ENCODE assay signal across 10 cellular contexts in genomic region chr16:4179020-4179419, GRCh38.
DNase-seq lines count a peak whose midpoint lies in the region; ATAC-seq and TF ChIP-seq lines count a peak whose summit lies in the region.
"Had no signal": no experiment of that assay in that cellular context is flagged by ENCODE, and none has a peak within 500 bp of the region (broad histone marks: within the 10 kb centered on the region; RNA-seq: fewer than 3 reads in every experiment).

No MANE protein-coding gene starts in this region.

- no peak overlapping the region for H4K8ac ChIP-seq in neuronal stem cell (ENCODE audit: low read depth, low read length)

- TF ChIP-seq CTCF in endodermal cell (conservative IDR thresholded peaks at IDR 0.05) (no peak), GM13977 (IDR thresholded peaks at IDR 0.05; ENCODE audit: extremely low read depth, insufficient read depth, missing control alignments) (no peak), tibial nerve (IDR thresholded peaks at IDR 0.05) (no peak), mucosa of descending colon (IDR thresholded peaks at IDR 0.05) (no peak)

- H3K4me1 ChIP-seq in neuronal stem cell (ENCODE audit: control insufficient read depth in 2 of 2, insufficient read depth in 1 of 2, low read depth in 1 of 2, low read length in 2 of 2) (peaks cover 0 to under 1% of the 10 kb centered on the region in 2 donors), endodermal cell (ENCODE audit: control insufficient read depth, insufficient read depth, low read length) (no peaks in the 10 kb centered on the region), tibial nerve (peaks cover 0 to 12% (median 1%) of the 10 kb centered on the region in 4 donors), mucosa of descending colon (ENCODE audit: low read depth) (peaks cover under 1% of the 10 kb centered on the region)

- H2BK120ac ChIP-seq in neuronal stem cell (ENCODE audit: low read depth, low read length) = no peak overlapping the region

- no peaks in the 10 kb centered on the region for H3K36me3 Mint-ChIP-seq in endodermal cell (ENCODE audit: low read depth)

- H3K9me3 ChIP-seq in neuronal stem cell (replicated peaks in 1 of 2; ENCODE audit: control insufficient read depth in 2 of 2, insufficient read depth in 1 of 2, low read depth in 1 of 2, low read length in 2 of 2) (no peaks in the 10 kb centered on the region), endodermal cell (ENCODE audit: control insufficient read depth, low read length) (no peaks in the 10 kb centered on the region), tibial nerve (no peaks in the 10 kb centered on the region), mucosa of descending colon (no peaks in the 10 kb centered on the region)

- H3K27ac Mint-ChIP-seq in endodermal cell = no peak overlapping the region
- H3K27ac Mint-ChIP-seq: T-helper 17 cell had no signal

- peak overlapping the region; percentile 50 for H3K9ac ChIP-seq in neuronal stem cell (ENCODE audit: low read depth, low read length, poor library complexity)
- no peak overlapping the region for H3K9ac ChIP-seq in endodermal cell (ENCODE audit: extremely low read depth, low read length, poor library complexity, severe bottlenecking)

- no peaks in the 10 kb centered on the region for H3K36me3 ChIP-seq in neuronal stem cell (replicated peaks in 1 of 2; ENCODE audit: control insufficient read depth in 2 of 2, insufficient read depth in 2 of 2, low read length in 2 of 2)
- H3K36me3 ChIP-seq in endodermal cell (ENCODE audit: control insufficient read depth, insufficient read depth, low read length) = no peaks in the 10 kb centered on the region
- H3K36me3 ChIP-seq in tibial nerve = no peaks in the 10 kb centered on the region
- no peaks in the 10 kb centered on the region for H3K36me3 ChIP-seq in mucosa of descending colon (ENCODE audit: low read depth)

- in situ Hi-C loops in GM13977 (cut with MboI; ENCODE audit: low pct_unique_long_range_greater_than_20kb, low sequenced_read_pairs, unreplicated experiment) = no loop called here

- TF ChIP-seq EP300 in tibial nerve (IDR thresholded peaks at IDR 0.05) = no peak

- H3K4ac ChIP-seq in neuronal stem cell (ENCODE audit: low read length) = no peak overlapping the region

- peak; percentile 46 for DNase-seq in EH (ENCODE audit: low read depth)
- peak; percentile 57 to 63 for DNase-seq in NOMO-1 (lab: John Stamatoyannopoulos, UW; ENCODE audit: unreplicated experiment in 2 of 2)
- DNase-seq in epithelial cell of prostate (ENCODE audit: low read depth, low spot score) = peak; percentile 71
- DNase-seq in neuronal stem cell (ENCODE audit: low spot score) = no peak
- DNase-seq in endodermal cell = no peak
- no peak for DNase-seq in GM13977 (ENCODE audit: low spot score)
- DNase-seq in tibial nerve (ENCODE audit: low spot score in 2 of 2) = no peak
- DNase-seq in mucosa of descending colon = no peak
- DNase-seq: midbrain, T-helper 17 cell had no signal

- no peak for ATAC-seq in mucosa of descending colon
- ATAC-seq: T-helper 17 cell had no signal

- no peak overlapping the region for H2BK5ac ChIP-seq in neuronal stem cell (ENCODE audit: low read length)

- no peaks in the 10 kb centered on the region for H3K27me3 Mint-ChIP-seq in endodermal cell (ENCODE audit: insufficient read depth)

- H3K9me3 Mint-ChIP-seq in endodermal cell = no peaks in the 10 kb centered on the region

- no peak overlapping the region for H3K18ac ChIP-seq in neuronal stem cell (ENCODE audit: low read length)

- H2BK12ac ChIP-seq in neuronal stem cell (ENCODE audit: low read length) = no peak overlapping the region

- no peak overlapping the region for H2AFZ ChIP-seq in neuronal stem cell (ENCODE audit: low read length)

- WGBS in neuronal stem cell (ENCODE audit: extremely low coverage in 2 of 2, insufficient read length in 2 of 2, insufficient replicate concordance in 1 of 2), 2 donors = no CpG with 5 or more reads among the region's 5 CpGs
- 92 to 95% methylated on average over 4 to 5 of the region's 5 CpGs for WGBS in endodermal cell (ENCODE audit: insufficient coverage in 1 of 2, insufficient read length in 1 of 2), 2 experiments
- WGBS in tibial nerve, 2 donors = 66 to 76% methylated on average over 5 of the region's 5 CpGs

- intact Hi-C loops in mucosa of descending colon (cut with DNase I, micrococcal nuclease) = no loop called here

- no peak overlapping the region for H2BK15ac ChIP-seq in neuronal stem cell (ENCODE audit: low read length)

- no peak overlapping the region for H3K4me3 Mint-ChIP-seq in endodermal cell
- H3K4me3 Mint-ChIP-seq: T-helper 17 cell had no signal

- no peak overlapping the region for H3K14ac ChIP-seq in neuronal stem cell (ENCODE audit: low read length)

- no peaks in the 10 kb centered on the region for H3K4me1 Mint-ChIP-seq in endodermal cell

- no peaks in the 10 kb centered on the region for H3K27me3 ChIP-seq in neuronal stem cell (ENCODE audit: control insufficient read depth in 3 of 3, insufficient read depth in 3 of 3, low read depth in 1 of 3, low read length in 3 of 3)
- no peaks in the 10 kb centered on the region for H3K27me3 ChIP-seq in endodermal cell (ENCODE audit: control insufficient read depth, insufficient read depth, low read length, poor library complexity, severe bottlenecking)
- no peaks in the 10 kb centered on the region for H3K27me3 ChIP-seq in tibial nerve

- H3K4me3 ChIP-seq in neuronal stem cell (ENCODE audit: low read length in 2 of 2) (no peak overlapping the region), endodermal cell (ENCODE audit: low read length) (no peak overlapping the region), tibial nerve (no peak overlapping the region), mucosa of descending colon (no peak overlapping the region)

- TF ChIP-seq POLR2A in tibial nerve (IDR thresholded peaks at IDR 0.05) = no peak

- no peak overlapping the region for H2AK5ac ChIP-seq in neuronal stem cell (ENCODE audit: low read depth, low read length)

- no peak overlapping the region for H3K4me2 ChIP-seq in neuronal stem cell (ENCODE audit: insufficient read depth, low read length, poor library complexity, severe bottlenecking)

- H4K91ac ChIP-seq in neuronal stem cell (ENCODE audit: low read depth, low read length, poor library complexity) = no peak overlapping the region

- peak overlapping the region; percentile 40 for H3K27ac ChIP-seq in epithelial cell of prostate
- H3K27ac ChIP-seq in neuronal stem cell (replicated peaks; ENCODE audit: low read length) = no peak overlapping the region
- no peak overlapping the region for H3K27ac ChIP-seq in endodermal cell (ENCODE audit: low read depth, low read length)
- no peak overlapping the region for H3K27ac ChIP-seq in tibial nerve

- no peaks in the 10 kb centered on the region for H3K79me1 ChIP-seq in neuronal stem cell (ENCODE audit: low read depth, low read length)

- no peak overlapping the region for H3K23ac ChIP-seq in neuronal stem cell (ENCODE audit: low read depth, low read length, poor library complexity)

Comparison
In these comparisons a context has a peak if more than half of its experiments do, and no peak if none do; other contexts are left out.
1. DNase-seq: peak in EH (single experiment), NOMO-1 (2 of 2) and epithelial cell of prostate (single experiment); none in neuronal stem cell (single experiment), endodermal cell (single experiment), GM13977 (single experiment), tibial nerve (0 of 2) and mucosa of descending colon (0 of 3).